In genomic region chr4:122643257-122643656, GRCh38 we compare ENCODE assay signal across 18 cellular contexts.
"Had no signal": no experiment of that assay in that cellular context is flagged by ENCODE, and none has a peak within 500 bp of the region (broad histone marks: within the 10 kb centered on the region; RNA-seq: fewer than 3 reads in every experiment).

No MANE protein-coding gene starts in this region.

- ATAC-seq: K562 had no signal

- DNase-seq: Kasumi-1, MM.1S, NCI-H1092 treated with DMSO at 0.1 percent for 48 hours, NCI-H1436, NCI-H187, NCI-H2029, NCI-H2081 treated with DMSO at 0.1 percent for 48 hours, NCI-H2171, NCI-H226, NCI-H446, NCI-H510A, NCI-H524 treated with DMSO at 0.1 percent for 48 hours, NCI-H69, NCI-H774, Right ventricle myocardium superior, RPMI8226, SIG-M5 had no signal
